Comparison of ENCODE assay signal across 20 cellular contexts in genomic region chrX:149979126-149979644, GRCh38.
DNase-seq lines count a peak whose midpoint lies in the region; ATAC-seq and TF ChIP-seq lines count a peak whose summit lies in the region.
"Had no signal": no experiment of that assay in that cellular context is flagged by ENCODE, and none has a peak within 500 bp of the region (broad histone marks: within the 10 kb centered on the region; RNA-seq: fewer than 3 reads in every experiment).

No MANE protein-coding gene starts in this region.

- TF ChIP-seq CTCF in OCI-LY3 (IDR thresholded peaks at IDR 0.05; ENCODE audit: low read depth, low read length) (no peak), retinal pigment epithelial cell (conservative IDR thresholded peaks at IDR 0.05; ENCODE audit: low read depth, low read length) (no peak), GM13977 (IDR thresholded peaks at IDR 0.05; ENCODE audit: extremely low read depth, insufficient read depth, missing control alignments) (no peak), GM20000 (IDR thresholded peaks at IDR 0.05; ENCODE audit: extremely low read depth, missing control alignments) (no peak)

- no peaks in the 10 kb centered on the region for H3K36me3 ChIP-seq in OCI-LY3 (replicated peaks; ENCODE audit: low read depth, low read length)

- H4K20me1 ChIP-seq in OCI-LY3 (ENCODE audit: insufficient read depth, low read length) = no peaks in the 10 kb centered on the region

- peak overlapping the region; percentile 62; the same call in 1 of the 2 replicates for H3K9ac ChIP-seq in OCI-LY3 (ENCODE audit: low read length)
- H3K9ac ChIP-seq: KMS-11 had no signal

- H3K79me2 ChIP-seq in OCI-LY3 (ENCODE audit: low read length) = no peaks in the 10 kb centered on the region

- H3K4me2 ChIP-seq in OCI-LY3 (ENCODE audit: low read length) = peak overlapping the region; percentile 78
- H3K4me2 ChIP-seq: KMS-11 had no signal

- in situ Hi-C loops in GM13977 (cut with MboI; ENCODE audit: low pct_unique_long_range_greater_than_20kb, low sequenced_read_pairs, unreplicated experiment) = no loop called here

- H3K27me3 ChIP-seq in OCI-LY3 (ENCODE audit: low read depth, low read length) = no peaks in the 10 kb centered on the region

- H3K4me1 ChIP-seq in OCI-LY3 (ENCODE audit: low read length) = peaks cover 41% of the 10 kb centered on the region

- no peaks in the 10 kb centered on the region for H3K9me3 ChIP-seq in OCI-LY3 (ENCODE audit: insufficient read depth, low read length)

- H2AFZ ChIP-seq in OCI-LY3 (ENCODE audit: low read depth, low read length) = no peak overlapping the region

- DNase-seq in COLO829 (ENCODE audit: low spot score) = peak; percentile 61
- DNase-seq in fibroblast of peridontal ligament (ENCODE audit: extremely low read depth) = peak; percentile 16
- DNase-seq in retinal pigment epithelial cell (ENCODE audit: low read depth) = peak; percentile 42
- no peak for DNase-seq in GM13977 (ENCODE audit: low spot score)
- DNase-seq in GM20000 (ENCODE audit: low spot score) = no peak
- DNase-seq: DMS153, DND-41, MM.1S, NCI-H2029, NCI-H446 treated with DMSO at 0.1 percent for 48 hours, NCI-H526, NCI-H82, SHP77 had no signal

- ATAC-seq in HG02571 (IDR thresholded peaks at IDR 0.05; ENCODE audit: unreplicated experiment) = no peak
- ATAC-seq: HCT116, Panc1 had no signal

- peak overlapping the region; percentile 69 for H3K27ac ChIP-seq in OCI-LY3 (ENCODE audit: low read length)
- H3K27ac ChIP-seq: HL-60, KMS-11, RWPE1 had no signal

- H3K4me3 ChIP-seq in OCI-LY3 (ENCODE audit: low read length) (peak overlapping the region; percentile 37), retinal pigment epithelial cell (ENCODE audit: low read length) (no peak overlapping the region)

Comparison
In these comparisons a context has a peak if more than half of its experiments do, and no peak if none do; other contexts are left out.
1. DNase-seq: peak in COLO829 (single experiment), fibroblast of peridontal ligament (single experiment) and retinal pigment epithelial cell (single experiment); none in GM13977 (single experiment) and GM20000 (single experiment).